ENCODE assay signal across 8 cellular contexts in the genomic region with DNA sequence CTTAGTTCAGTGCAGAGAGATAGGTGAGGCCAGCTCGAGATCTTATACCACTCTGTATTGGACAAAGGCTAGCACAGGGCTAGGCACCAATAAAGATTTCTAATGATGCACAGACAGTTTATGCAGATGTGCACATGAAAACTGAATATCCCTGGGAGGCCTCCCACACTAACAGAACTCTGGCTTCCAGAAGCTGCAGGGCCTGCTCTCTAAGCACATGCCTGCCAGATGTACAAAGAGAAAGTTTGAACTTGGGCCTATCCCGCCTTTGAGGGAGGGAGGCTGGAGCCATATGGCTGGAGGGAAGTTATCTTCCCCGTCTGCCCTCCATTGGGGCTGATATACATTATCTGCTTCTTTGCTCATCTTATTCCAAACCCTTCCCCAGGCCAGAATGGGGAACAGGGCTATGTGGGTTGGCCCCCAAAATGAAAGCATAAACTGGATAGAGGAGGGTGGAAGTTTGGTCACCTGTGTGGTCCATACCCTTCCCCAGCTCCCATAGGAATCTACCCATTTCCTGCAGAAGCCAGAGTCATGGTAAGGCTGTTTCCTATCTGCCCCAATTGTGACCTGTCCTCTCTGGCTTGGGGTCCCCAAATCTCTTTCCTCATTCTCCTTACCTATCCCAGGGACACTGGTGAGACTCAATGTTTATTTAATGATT. TPM values are rescaled to one million over a fixed set of nuclear protein-coding genes. Genes with fewer than 3 reads are reported as not detected.
A peak's percentile ranks its signal among the peaks of the same experiment; 100 is the strongest.
DNase-seq lines count a peak whose midpoint lies in the region; ATAC-seq and TF ChIP-seq lines count a peak whose summit lies in the region.

No MANE protein-coding gene starts in this region.

- peaks cover 0 to 22% of the 10 kb centered on the region in 2 experiments; a peak in 3 of 4 replicates for H3K79me1 ChIP-seq in IMR-90 (ENCODE audit: low read depth in 1 of 2, low read length in 2 of 2)

- H3K23ac ChIP-seq in IMR-90 (ENCODE audit: low read depth, low read length): peak overlapping the region; percentile 37

- H3K14ac ChIP-seq in IMR-90 (replicated peaks; ENCODE audit: low read depth, low read length): peak overlapping the region; percentile 60

- H3K18ac ChIP-seq in IMR-90 (ENCODE audit: low read depth, low read length): no peak overlapping the region

- H3K27me3 Mint-ChIP-seq in endodermal cell (ENCODE audit: insufficient read depth): peaks cover 65% of the 10 kb centered on the region
- peaks cover 82% of the 10 kb centered on the region for H3K27me3 Mint-ChIP-seq in neural crest cell (ENCODE audit: low read depth)

- POLR2A ChIA-PET in BJ (lab: Charles Lee) (interaction anchor here (0.7 kb wide), 1 partner anchor 23 kb away, joined by 4 read pairs; no protein-coding TSS in a partner anchor), IMR-90 (lab: Charles Lee; ENCODE audit: unreplicated experiment) (no interaction called here)

- in situ Hi-C loops in IMR-90 (cut with MboI; ENCODE audit: low sequenced_read_pairs): no loop called here

- no peaks in the 10 kb centered on the region; the same call in 1 of the 2 replicates for H4K20me1 ChIP-seq in IMR-90 (ENCODE audit: insufficient read depth, low read length)

- intact Hi-C loops in IMR-90 (cut with micrococcal nuclease): loop anchor here (2.0 to 5.0 kb wide), 2 partner anchors 33 to 47 kb away; partner anchors contain the start of genes PDZD7 and SFXN3

- H2BK15ac ChIP-seq in IMR-90 (ENCODE audit: low read depth, low read length): peak overlapping the region; percentile 41; the same call in 1 of the 3 replicates

- peak overlapping the region; percentile 58 for H2BK5ac ChIP-seq in IMR-90 (ENCODE audit: low read depth, low read length, poor library complexity, severe bottlenecking)

- H2BK120ac ChIP-seq in IMR-90 (ENCODE audit: low read depth, low read length): peak overlapping the region; percentile 52

- H2AK5ac ChIP-seq in IMR-90 (ENCODE audit: low read depth, low read length): peak overlapping the region; percentile 42

- H3K36me3 Mint-ChIP-seq in endodermal cell (ENCODE audit: low read depth) (no peaks in the 10 kb centered on the region), neural crest cell (ENCODE audit: low read depth) (no peaks in the 10 kb centered on the region)

- H3K4me3 Mint-ChIP-seq in endodermal cell (peak overlapping the region; percentile 67), neural crest cell (peak overlapping the region; percentile 73)

- peak overlapping the region; percentile 98 for H3K4me2 ChIP-seq in IMR-90 (ENCODE audit: low read depth, low read length)

- H2AFZ ChIP-seq in IMR-90 (replicated peaks; ENCODE audit: low read length, poor library complexity): peak overlapping the region; percentile 93

- peak overlapping the region; percentile 28 to 85; a peak in 3 of 4 replicates for H4K8ac ChIP-seq in IMR-90 (ENCODE audit: low read depth in 2 of 2, low read length in 2 of 2)

- H3K9me3 ChIP-seq in IMR-90 (ENCODE audit: control insufficient read depth, insufficient read depth, low read length) (no peaks in the 10 kb centered on the region), endodermal cell (ENCODE audit: control insufficient read depth, low read length) (no peaks in the 10 kb centered on the region)

- no peaks in the 10 kb centered on the region for H3K27me3 ChIP-seq in BJ (ENCODE audit: control insufficient read depth, insufficient read depth, low read length)
- H3K27me3 ChIP-seq in IMR-90 (ENCODE audit: control insufficient read depth, insufficient read depth, low read length): no peaks in the 10 kb centered on the region
- H3K27me3 ChIP-seq in endodermal cell (ENCODE audit: control insufficient read depth, insufficient read depth, low read length, poor library complexity, severe bottlenecking): peaks cover 62% of the 10 kb centered on the region

- H3K27ac Mint-ChIP-seq in endodermal cell (no peak overlapping the region), neural crest cell (ENCODE audit: unreplicated experiment) (no peak overlapping the region)

- TF ChIP-seq POLR2A in IMR-90 (IDR thresholded peaks at IDR 0.05; ENCODE audit: low read depth, low read length): no peak

- CTCF ChIA-PET in BJ (lab: Yijun Ruan, JAX) (interaction anchor here (0.6 to 26.2 kb wide), 6 partner anchors 19 to 127 kb away, joined by 5 to 676 read pairs (median 19); partner anchors contain the start of genes PDZD7 and SFXN3), IMR-90 (lab: Yijun Ruan, JAX) (interaction anchor here (0.8 kb wide), 1 partner anchor 15 kb away, joined by 3 read pairs; no protein-coding TSS in a partner anchor)

- no peak for TF ChIP-seq RAD21 in IMR-90 (IDR thresholded peaks at IDR 0.05; ENCODE audit: low read length)

- no TSS peak for BruUV-seq in IMR-90 (replicated peaks; lab: Mats Ljungman, UMichigan)

- peak overlapping the region; percentile 37; the same call in 1 of the 2 replicates for H4K5ac ChIP-seq in IMR-90 (ENCODE audit: low read depth, low read length)

- DNase-seq in BJ (ENCODE audit: low read depth) (no peak), IMR-90 (peak; percentile 68), endodermal cell (no peak), neural crest cell (ENCODE audit: low read depth, low spot score) (no peak), NCI-H345 (lab: John Stamatoyannopoulos, UW) (no peak), GF-D8 (lab: John Stamatoyannopoulos, UW) (no peak), SHP77 (lab: John Stamatoyannopoulos, UW) (no peak), NCI-H2196 (lab: John Stamatoyannopoulos, UW; ENCODE audit: unreplicated experiment) (no peak)

- H2BK20ac ChIP-seq in IMR-90 (ENCODE audit: low read depth, low read length): peak overlapping the region; percentile 49; the same call in 1 of the 2 replicates

- H3K9me1 ChIP-seq in IMR-90 (ENCODE audit: insufficient read depth, low read length): peaks cover 8% of the 10 kb centered on the region

- H3K36me3 ChIP-seq in BJ (ENCODE audit: control insufficient read depth, insufficient read depth, low read length) (no peaks in the 10 kb centered on the region), IMR-90 (ENCODE audit: control insufficient read depth, insufficient read depth, low read length) (no peaks in the 10 kb centered on the region), endodermal cell (ENCODE audit: control insufficient read depth, insufficient read depth, low read length) (no peaks in the 10 kb centered on the region)

- peak overlapping the region; percentile 47 for H2AK9ac ChIP-seq in IMR-90 (replicated peaks; ENCODE audit: low read depth, low read length, poor library complexity)

- H4K91ac ChIP-seq in IMR-90 (ENCODE audit: insufficient read depth, low read depth, low read length): peak overlapping the region; percentile 57

- H3K56ac ChIP-seq in IMR-90 (ENCODE audit: extremely low read depth, insufficient read depth, low read length): 0 out of 2 replicates have a peak overlapping the region, but pooled peaks have one; percentile 51

- no peak for ATAC-seq in IMR-90 (ENCODE audit: low read depth)

- peaks cover 22% of the 10 kb centered on the region for H3K4me1 ChIP-seq in IMR-90 (ENCODE audit: control insufficient read depth, insufficient read depth, low read length)
- H3K4me1 ChIP-seq in endodermal cell (ENCODE audit: control insufficient read depth, insufficient read depth, low read length): no peaks in the 10 kb centered on the region

- H3K27ac ChIP-seq in IMR-90 (ENCODE audit: insufficient read depth, low read length) (0 out of 2 replicates have a peak overlapping the region, but pooled peaks have one; percentile 17), endodermal cell (ENCODE audit: low read depth, low read length) (no peak overlapping the region)

- no CpG with 5 or more reads among the region's 3 CpGs for WGBS in IMR-90 (ENCODE audit: extremely low coverage in 2 of 2, insufficient read length in 1 of 2), 2 experiments
- 80 to 100% methylated on average over 1 to 2 of the region's 3 CpGs for WGBS in endodermal cell (ENCODE audit: insufficient coverage in 1 of 2, insufficient read length in 1 of 2), 2 experiments

- dilution Hi-C loops in IMR-90 (cut with HindIII; ENCODE audit: low sequenced_read_pairs, unreplicated experiment): no loop called here

- peak overlapping the region; percentile 78 for H3K4ac ChIP-seq in IMR-90 (ENCODE audit: low read depth, low read length)

- peak overlapping the region; percentile 50 for H3K4me3 ChIP-seq in BJ (ENCODE audit: low read depth, low read length)
- H3K4me3 ChIP-seq in IMR-90 (ENCODE audit: insufficient read depth, low read depth, low read length): no peak overlapping the region; the same call in 1 of the 2 replicates
- H3K4me3 ChIP-seq in endodermal cell (ENCODE audit: low read length): no peak overlapping the region

- H3K4me1 Mint-ChIP-seq in endodermal cell (peaks cover 21% of the 10 kb centered on the region), neural crest cell (peaks cover 30% of the 10 kb centered on the region)

- no peak for TF ChIP-seq CTCF in BJ (IDR thresholded peaks at IDR 0.05; ENCODE audit: insufficient read depth, low read depth, low read length)
- no peak for TF ChIP-seq CTCF in IMR-90 (conservative IDR thresholded peaks at IDR 0.05; ENCODE audit: low read depth, low read length)
- no peak for TF ChIP-seq CTCF in endodermal cell (conservative IDR thresholded peaks at IDR 0.05)
- no peak for TF ChIP-seq CTCF in neural crest cell (conservative IDR thresholded peaks at IDR 0.05)

- H3K9me3 Mint-ChIP-seq in endodermal cell (no peaks in the 10 kb centered on the region), neural crest cell (no peaks in the 10 kb centered on the region)

- H3K9ac ChIP-seq in IMR-90 (ENCODE audit: low read depth, low read length) (peak overlapping the region; percentile 4), endodermal cell (ENCODE audit: extremely low read depth, low read length, poor library complexity, severe bottlenecking) (no peak overlapping the region)

RNA-seq across cellular contexts. Expression of gene KAZALD1, which starts 3.8 kb away (rescaled TPM):
- polyA plus RNA-seq in BJ (2011; rRNA removed) (21.4 and 32.4 TPM in 2 replicates), IMR-90 (2012; rRNA removed) (18.6 and 18.7 TPM in 2 replicates)
- polyA minus RNA-seq in BJ (2011; rRNA and poly(A)+ RNA removed): 18.1 and 21.5 TPM in 2 replicates
- total RNA-seq in IMR-90 (2012; rRNA removed) (8.1 and 9.1 TPM in 2 replicates), endodermal cell (10 to 100 TPM in 1 of 2 donors, 1 to 10 TPM in 1; 5.2 to 10.0 TPM), neural crest cell (1.4 and 2.9 TPM in 2 replicates)
- polyA plus RNA-seq in IMR-90 (2012; cell fraction: cytosol; rRNA removed): 19.1 and 20.1 TPM in 2 replicates
- polyA plus RNA-seq in IMR-90 (2012; cell fraction: nucleus; rRNA removed; ENCODE audit: low replicate concordance): 20.7 and 36.8 TPM in 2 replicates
- polyA plus RNA-seq in endodermal cell (2013, experiment 1 of 2): 3.3 TPM
- polyA plus RNA-seq in endodermal cell (2013, experiment 2 of 2): 3.4 TPM

RNA-seq across cellular contexts. Expression of gene SFXN3, which starts 34.6 kb away (rescaled TPM):
- 100 and 125 TPM in 2 replicates for polyA plus RNA-seq in BJ (2011; rRNA removed)
- polyA minus RNA-seq in BJ (2011; rRNA and poly(A)+ RNA removed): 93.5 and 151 TPM in 2 replicates
- total RNA-seq in IMR-90 (2012; rRNA removed): 53.3 and 64.7 TPM in 2 replicates
- polyA plus RNA-seq in IMR-90 (2012; rRNA removed): 67.6 and 77.2 TPM in 2 replicates
- polyA plus RNA-seq in IMR-90 (2012; cell fraction: cytosol; rRNA removed): 36.7 and 46.7 TPM in 2 replicates
- polyA plus RNA-seq in IMR-90 (2012; cell fraction: nucleus; rRNA removed; ENCODE audit: low replicate concordance): 417 and 427 TPM in 2 replicates
- 1 to 10 TPM; 1.8 to 2.1 TPM for total RNA-seq in endodermal cell
- 3.2 TPM for polyA plus RNA-seq in endodermal cell (2013, experiment 1 of 2)
- 4.1 TPM for polyA plus RNA-seq in endodermal cell (2013, experiment 2 of 2)
- 1.9 and 2.1 TPM in 2 replicates for total RNA-seq in neural crest cell

RNA-seq across cellular contexts. Expression of gene PDZD7, which starts 34.7 kb away (rescaled TPM):
- polyA plus RNA-seq in BJ (2011; rRNA removed) (0.53 and 0.86 TPM in 2 replicates), IMR-90 (2012; rRNA removed) (1.5 and 1.8 TPM in 2 replicates)
- 0.26 and 0.57 TPM in 2 replicates for polyA minus RNA-seq in BJ (2011; rRNA and poly(A)+ RNA removed)
- total RNA-seq in IMR-90 (2012; rRNA removed) (0.83 and 0.90 TPM in 2 replicates), endodermal cell (1 to 10 TPM in 1 of 2 donors, under 1 TPM in 1; 0.49 to 1.1 TPM), neural crest cell (0.50 and 0.68 TPM in 2 replicates)
- 0.97 and 2.0 TPM in 2 replicates for polyA plus RNA-seq in IMR-90 (2012; cell fraction: cytosol; rRNA removed)
- 6.5 and 8.7 TPM in 2 replicates for polyA plus RNA-seq in IMR-90 (2012; cell fraction: nucleus; rRNA removed; ENCODE audit: low replicate concordance)
- polyA plus RNA-seq in endodermal cell (2013, experiment 1 of 2): 0.53 TPM
- 0.50 TPM for polyA plus RNA-seq in endodermal cell (2013, experiment 2 of 2)

Comparison
In these comparisons a context has a peak if more than half of its experiments do, and no peak if none do; other contexts are left out.
1. RNA of gene SFXN3, which starts 34.6 kb away (total RNA-seq): 53.3 to 64.7 TPM in IMR-90; 1.9 to 2.1 TPM in neural crest cell and 1.8 to 2.1 TPM in endodermal cell; every median in the first group is over 10 times any median in the second.